Comparison of ENCODE assay signal across 1 cellular context in the genomic region with DNA sequence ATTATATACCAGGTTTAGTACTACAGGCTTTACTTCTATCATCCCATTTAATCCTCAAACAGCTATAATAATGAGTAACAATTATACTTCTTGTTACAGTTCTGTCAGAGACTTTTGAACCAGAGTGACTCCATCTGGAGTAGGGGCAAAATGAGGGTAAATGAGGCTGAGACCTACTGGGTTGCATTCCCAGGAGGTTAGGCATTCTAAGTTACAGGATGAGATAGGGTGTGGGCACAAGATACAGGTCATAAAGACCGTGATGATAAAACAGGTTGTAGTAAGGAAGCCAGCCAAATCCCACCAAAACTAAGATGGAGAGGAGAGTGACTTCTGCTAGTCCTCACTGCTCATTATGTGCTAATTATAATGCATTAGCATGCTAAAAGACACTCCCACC.
TF ChIP-seq lines count a peak whose summit lies in the region.

No MANE protein-coding gene starts in this region.

TF ChIP-seq in HepG2, 621 proteins besides CTCF, POLR2A, EP300 and RAD21:
- TF ChIP-seq AGO2 (optimal IDR thresholded peaks at IDR 0.05; ENCODE audit: low read depth, low read length) (no peak), ZNF263 (CRISPR knock-in tag; IDR thresholded peaks at IDR 0.05) (no peak), JUNB (CRISPR knock-in tag; IDR thresholded peaks at IDR 0.05; ENCODE audit: borderline replicate concordance) (no peak)
